In genomic region chr11:105937331-105937730, GRCh38 we compare ENCODE assay signal across 10 cellular contexts.
A peak's percentile ranks its signal among the peaks of the same experiment; 100 is the strongest.
DNase-seq lines count a peak whose midpoint lies in the region; ATAC-seq, FAIRE-seq and TF ChIP-seq lines count a peak whose summit lies in the region.
"Had no signal": no experiment of that assay in that cellular context is flagged by ENCODE, and none has a peak within 500 bp of the region (broad histone marks: within the 10 kb centered on the region; RNA-seq: fewer than 3 reads in every experiment).

No MANE protein-coding gene starts in this region.

- 19 to 24% methylated on average over 4 of the region's 4 CpGs for WGBS in gastroesophageal sphincter (ENCODE audit: low coverage in 1 of 2), 2 donors

- H3K4me3 Mint-ChIP-seq in activated CD4-positive, alpha-beta memory T cell treated with anti-CD3 and anti-CD28 coated beads for 36 hours, result no peak overlapping the region

- intact Hi-C loops in kidney (cut with DNase I), result no loop called here
- intact Hi-C loops in activated CD4-positive, alpha-beta memory T cell treated with anti-CD3 and anti-CD28 coated beads for 36 hours (cut with micrococcal nuclease), result no loop called here

- H3K9ac ChIP-seq in kidney (ENCODE audit: low read length in 2 of 2), result no peak overlapping the region

- no peaks in the 10 kb centered on the region for H3K4me1 Mint-ChIP-seq in activated CD4-positive, alpha-beta memory T cell treated with anti-CD3 and anti-CD28 coated beads for 36 hours (ENCODE audit: low read depth)

- peak; percentile 6 for FAIRE-seq in kidney (lab: Jason Lieb, UNC)

- H3K4me1 ChIP-seq in kidney (ENCODE audit: control insufficient read depth in 1 of 2, insufficient read depth in 1 of 2, low read depth in 1 of 2, low read length in 2 of 2), result peaks cover 0 to 5% of the 10 kb centered on the region in 2 donors
- H3K4me1 ChIP-seq in gastroesophageal sphincter, result peaks cover 0 to 7% (median 0%) of the 10 kb centered on the region in 3 donors

- H3K27ac ChIP-seq in kidney (ENCODE audit: low read depth in 2 of 2, low read length in 2 of 2), result no peak overlapping the region
- no peak overlapping the region for H3K27ac ChIP-seq in gastroesophageal sphincter

- no peaks in the 10 kb centered on the region for H3K9me3 ChIP-seq in kidney (ENCODE audit: control insufficient read depth in 1 of 2, low read length in 2 of 2)
- no peaks in the 10 kb centered on the region for H3K9me3 ChIP-seq in gastroesophageal sphincter

- H3K27me3 ChIP-seq in gastroesophageal sphincter, result no peaks in the 10 kb centered on the region

- CTCF ChIA-PET in activated CD4-positive, alpha-beta memory T cell treated with anti-CD3 and anti-CD28 coated beads for 36 hours (lab: Charles Lee), result no interaction called here

- TF ChIP-seq EP300 in gastroesophageal sphincter (IDR thresholded peaks at IDR 0.05), result no peak

- TF ChIP-seq CTCF in kidney (IDR thresholded peaks at IDR 0.05; ENCODE audit: borderline replicate concordance, extremely low read depth, insufficient read depth) (no peak), gastroesophageal sphincter (IDR thresholded peaks at IDR 0.05) (no peak)

- no peaks in the 10 kb centered on the region for H3K9me3 Mint-ChIP-seq in activated CD4-positive, alpha-beta memory T cell treated with anti-CD3 and anti-CD28 coated beads for 36 hours

- peak; percentile 15 for DNase-seq in SK-MEL-5 (ENCODE audit: low read depth, low spot score)
- DNase-seq in kidney, result no peak
- DNase-seq in islet precursor cell, result no peak
- no peak for DNase-seq in ecto neural progenitor cell (ENCODE audit: low spot score)
- no peak for DNase-seq in activated CD4-positive, alpha-beta memory T cell treated with anti-CD3 and anti-CD28 coated beads for 36 hours
- DNase-seq: DND-41, NCI-H1694 had no signal

- H3K27ac Mint-ChIP-seq in activated CD4-positive, alpha-beta memory T cell treated with anti-CD3 and anti-CD28 coated beads for 36 hours, result no peak overlapping the region

- no peaks in the 10 kb centered on the region for H3K36me3 Mint-ChIP-seq in activated CD4-positive, alpha-beta memory T cell treated with anti-CD3 and anti-CD28 coated beads for 36 hours

- TF ChIP-seq POLR2A in gastroesophageal sphincter (IDR thresholded peaks at IDR 0.05), result no peak

- POLR2A ChIA-PET in activated CD4-positive, alpha-beta memory T cell treated with anti-CD3 and anti-CD28 coated beads for 36 hours (lab: Charles Lee), result no interaction called here

- peaks cover 3% of the 10 kb centered on the region for H3K27me3 Mint-ChIP-seq in activated CD4-positive, alpha-beta memory T cell treated with anti-CD3 and anti-CD28 coated beads for 36 hours

- H3K36me3 ChIP-seq in kidney (ENCODE audit: control insufficient read depth in 1 of 2, insufficient read depth in 2 of 2, low read length in 2 of 2) (no peaks in the 10 kb centered on the region), gastroesophageal sphincter (no peaks in the 10 kb centered on the region)

- ATAC-seq in GM18517 (IDR thresholded peaks at IDR 0.05; ENCODE audit: unreplicated experiment) (peak; percentile 79), HG02885 (IDR thresholded peaks at IDR 0.05; ENCODE audit: poor library complexity, unreplicated experiment) (peak; percentile 60), gastroesophageal sphincter (no peak)

- H3K4me3 ChIP-seq in kidney (ENCODE audit: low read length in 2 of 2) (no peak overlapping the region), gastroesophageal sphincter (no peak overlapping the region)

- in situ Hi-C loops in SK-MEL-5 (cut with HindIII; ENCODE audit: low pct_unique_long_range_greater_than_20kb, low sequenced_read_pairs), result no loop called here
